Comparison of ENCODE assay signal across 8 cellular contexts in the genomic region with DNA sequence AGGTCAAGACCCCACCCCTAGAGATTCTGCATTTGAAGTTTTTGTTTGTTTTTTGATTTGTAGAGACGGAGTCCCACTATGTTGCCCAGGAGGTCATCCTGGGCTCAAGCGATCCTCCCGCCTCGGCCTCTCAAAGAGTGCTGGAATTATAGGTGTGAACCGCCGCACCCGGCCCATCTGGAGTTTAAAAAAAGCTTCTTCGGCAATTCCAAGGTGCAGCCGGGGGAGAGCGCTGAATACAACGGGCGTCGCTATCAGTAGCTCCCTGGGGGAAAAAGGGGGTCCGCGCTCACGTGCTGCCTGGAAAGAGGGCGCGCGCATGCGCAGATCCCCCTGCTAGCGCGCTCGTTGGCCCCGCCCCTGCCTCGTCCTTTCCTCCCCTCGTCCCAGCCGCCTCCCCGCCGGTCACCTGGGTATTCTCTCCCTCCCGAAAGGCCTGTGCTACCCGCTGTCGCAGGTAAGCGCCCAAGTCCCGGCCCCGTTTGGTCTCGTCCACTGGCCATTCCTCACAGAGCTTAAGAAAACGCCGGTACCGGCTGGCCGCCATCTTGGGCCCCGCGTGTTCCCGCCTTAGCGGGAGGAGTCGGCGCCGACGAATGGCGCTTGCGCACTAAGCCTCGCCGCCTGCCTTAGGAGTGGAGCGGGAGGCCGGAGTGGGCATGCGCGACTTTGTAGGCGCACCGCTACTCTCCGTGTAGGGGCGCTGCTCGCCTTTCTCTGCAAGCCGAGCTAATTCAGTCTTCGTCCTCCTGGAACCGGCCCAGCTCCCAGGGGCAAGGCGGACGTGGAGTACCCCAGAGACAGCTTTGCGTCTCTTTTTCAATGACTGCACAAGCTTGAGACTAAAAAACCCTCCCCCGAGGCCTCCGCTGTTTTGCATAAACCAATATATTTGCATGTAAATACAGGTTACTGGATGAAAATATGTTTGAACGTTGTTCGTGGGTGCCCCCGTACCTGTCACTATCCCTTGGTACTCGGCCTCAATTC. TPM values are rescaled to one million over a fixed set of nuclear protein-coding genes. Genes with fewer than 3 reads are reported as not detected.
DNase-seq lines count a peak whose midpoint lies in the region; ATAC-seq and TF ChIP-seq lines count a peak whose summit lies in the region.

A gene (minus strand): TSS at position 561 of the 990 bp plus-strand sequence. CDS start 14 bp downstream, at position 547.

- peaks cover 25 to 35% (median 27%) of the 10 kb centered on the region in 3 donors for H3K4me1 Mint-ChIP-seq in T-cell

- peaks cover 0 to 39% (median 25%) of the 10 kb centered on the region in 12 donors for H3K4me1 ChIP-seq in heart left ventricle
- H3K4me1 ChIP-seq in upper lobe of left lung: peaks cover 12 to 21% (median 15%) of the 10 kb centered on the region in 4 donors

- H3K27ac ChIP-seq in adipose tissue (ENCODE audit: low read depth, low read length): no peak within 1 kb of the TSS
- H3K27ac ChIP-seq in heart left ventricle: peak within 1 kb of the TSS; percentile 80 to 98 (median 94)
- peak within 1 kb of the TSS; percentile 88 to 97 (median 92) for H3K27ac ChIP-seq in upper lobe of left lung

- H3K27ac Mint-ChIP-seq in T-cell: peak within 1 kb of the TSS; percentile 95 to 98

- 2% methylated on average over 70 to 73 of the region's 73 CpGs for WGBS in adipose tissue, 3 donors
- WGBS in heart left ventricle, 4 donors: 1 to 3% (median 2%) methylated on average over 47 to 73 of the region's 73 CpGs
- 2 to 4% methylated on average over 32 to 59 of the region's 73 CpGs for WGBS in upper lobe of left lung, 2 donors

- H3K27me3 ChIP-seq in heart left ventricle: no peaks in the 10 kb centered on the region
- no peaks in the 10 kb centered on the region for H3K27me3 ChIP-seq in upper lobe of left lung

- peak within 1 kb of the TSS; percentile 35 to 86 (median 76) for H3K4me3 ChIP-seq in heart left ventricle
- peak within 1 kb of the TSS; percentile 78 to 96 (median 79) for H3K4me3 ChIP-seq in upper lobe of left lung

- POLR2A ChIA-PET in T-cell (lab: Charles Lee): interaction anchor here (0.5 to 0.9 kb wide), 11 partner anchors 9 to 1514 kb away, joined by 3 to 8 read pairs (median 4); no protein-coding TSS in a partner anchor

- peak; percentile 96 for DNase-seq in NCI-H1436 treated with DMSO at 0.1 percent for 48 hours (lab: John Stamatoyannopoulos, UW)
- DNase-seq in T-cell: peak; percentile 93 to 98 (median 96)
- peak; percentile 97 to 99 (median 99) for DNase-seq in heart left ventricle
- peak; percentile 93 to 99 (median 96) for DNase-seq in posterior cingulate gyrus
- DNase-seq in upper lobe of left lung: peak; percentile 98 to 99

- ATAC-seq in HG02840 (IDR thresholded peaks at IDR 0.05; ENCODE audit: low FRiP score, unreplicated experiment) (peak; percentile 86), T-cell (replicated peaks in 1 of 4) (peak; percentile 94 to 96 (median 94)), heart left ventricle (peak; percentile 96 to 99 (median 96)), upper lobe of left lung (ENCODE audit: low FRiP score in 2 of 2) (peak; percentile 97 to 99)

- TF ChIP-seq POLR2A in heart left ventricle (IDR thresholded peaks at IDR 0.05) (peak in 1 of 2 donors; percentile 80), upper lobe of left lung (IDR thresholded peaks at IDR 0.05) (peak in 2 of 4 donors; percentile 60 to 83)

- CTCF ChIA-PET in T-cell (lab: Charles Lee): interaction anchor here (0.5 to 1.6 kb wide), 30 partner anchors 10 to 1741 kb away, joined by 3 to 13 read pairs (median 3); a partner anchor contains a TSS

- intact Hi-C loops in heart left ventricle (cut with DNase I) (loop anchor here in 9 of 10 donors (1.0 to 10.0 kb wide), 9 partner anchors 33 to 443 kb away; a partner anchor contains a TSS), posterior cingulate gyrus (cut with DNase I) (loop anchor here (5.0 kb wide), 2 partner anchors 51 to 76 kb away; a partner anchor contains a TSS)

- peaks cover 15% of the 10 kb centered on the region for H3K36me3 Mint-ChIP-seq in T-cell

- TF ChIP-seq CTCF in GM12874 (IDR thresholded peaks at IDR 0.05; ENCODE audit: insufficient read depth, low read depth, low read length) (peak; percentile 63), heart left ventricle (IDR thresholded peaks at IDR 0.05) (peak; percentile 49 to 92 (median 77)), upper lobe of left lung (IDR thresholded peaks at IDR 0.05) (peak; percentile 37 to 89 (median 68))

- no peaks in the 10 kb centered on the region for H3K9me3 Mint-ChIP-seq in T-cell

- no peaks in the 10 kb centered on the region for H3K27me3 Mint-ChIP-seq in T-cell

- H3K4me3 Mint-ChIP-seq in T-cell: peak within 1 kb of the TSS; percentile 96 to 98 (median 98)

- H3K36me3 ChIP-seq in heart left ventricle (peaks cover 0 to 18% (median 8%) of the 10 kb centered on the region in 9 donors), upper lobe of left lung (peaks cover 0 to 19% (median 7%) of the 10 kb centered on the region in 4 donors)

- no peak for TF ChIP-seq EP300 in upper lobe of left lung (IDR thresholded peaks at IDR 0.05)

- H3K9me3 ChIP-seq in heart left ventricle: no peaks in the 10 kb centered on the region
- H3K9me3 ChIP-seq in upper lobe of left lung: no peaks in the 10 kb centered on the region

RNA-seq across cellular contexts. Expression of the gene that starts here (rescaled TPM):
- total RNA-seq in T-cell (10 to 100 TPM; 17.2 to 36.2 (median 32.7) TPM), heart left ventricle (100 to 1,000 TPM in 8 of 9 donors, 10 to 100 TPM in 1; 88.5 to 298 (median 195) TPM), upper lobe of left lung (10 to 100 TPM in 5 of 6 donors, 1 to 10 TPM in 1; 8.9 to 53.0 (median 18.2) TPM)
- polyA plus RNA-seq in adipose tissue (10 to 100 TPM; 31.1 to 78.1 (median 52.3) TPM), heart left ventricle (100 to 1,000 TPM; 123 to 496 TPM)
